34 cellular contexts compared by ENCODE assay signal in genomic region chr4:45455217-45455616, GRCh38.
"Had no signal": no experiment of that assay in that cellular context is flagged by ENCODE, and none has a peak within 500 bp of the region (broad histone marks: within the 10 kb centered on the region; RNA-seq: fewer than 3 reads in every experiment).

No MANE protein-coding gene starts in this region.

- H3K36me3 ChIP-seq: MG63 had no signal

- H3K27me3 ChIP-seq: MG63 had no signal

- H3K4me2 ChIP-seq: KMS-11 had no signal

- H3K9ac ChIP-seq: KMS-11 had no signal

- H3K27ac ChIP-seq: KMS-11 had no signal

- H3K9me3 ChIP-seq: MG63 had no signal

- H3K4me3 ChIP-seq: MG63 had no signal

- DNase-seq: Karpas-422, Kasumi-1, KG1, MG63, MM.1S, MV-4-11, NCI-H1048, NCI-H1092, NCI-H1092 treated with DMSO at 0.1 percent for 48 hours, NCI-H1105, NCI-H1105 treated with DMSO at 0.1 percent for 48 hours, NCI-H1417, NCI-H1417 treated with DMSO at 0.1 percent for 48 hours, NCI-H1436, NCI-H1436 treated with DMSO at 0.1 percent for 48 hours, NCI-H146, NCI-H1694, NCI-H1694 treated with DMSO at 0.1 percent for 48 hours, NCI-H187, NCI-H187 treated with DMSO at 0.1 percent for 48 hours, NCI-H1930, NCI-H2029, NCI-H2029 treated with DMSO at 0.1 percent for 48 hours, NCI-H2081, NCI-H2081 treated with DMSO at 0.1 percent for 48 hours, NCI-H2107, NCI-H2171, NCI-H2171 treated with DMSO at 0.1 percent for 48 hours, NCI-H2227 treated with DMSO at 0.1 percent for 48 hours, NCI-H226, NCI-H345, NCI-H446, NCI-H446 treated with DMSO at 0.1 percent for 48 hours had no signal
